ENCODE assay signal across 3 cellular contexts in the genomic region with DNA sequence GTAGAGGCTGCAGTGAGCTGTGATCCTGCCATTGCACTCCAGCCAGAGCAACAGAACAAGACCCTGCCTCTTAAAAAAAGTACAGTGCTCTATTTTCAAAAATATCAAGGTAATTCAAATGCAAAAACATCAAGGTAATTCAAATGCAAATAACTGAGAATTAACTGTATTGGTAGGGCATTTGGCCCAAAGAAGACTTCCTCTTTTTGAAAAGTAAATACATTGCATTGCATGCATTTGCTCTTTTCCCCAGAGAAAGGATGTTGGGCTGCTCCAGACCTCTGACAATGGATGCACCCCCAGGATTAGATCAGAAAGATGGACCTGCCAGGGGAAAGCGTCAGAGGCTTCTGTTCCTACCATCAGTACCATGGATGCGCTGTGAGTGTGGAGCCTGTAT.
TF ChIP-seq lines count a peak whose summit lies in the region.

No MANE protein-coding gene starts in this region.

TF ChIP-seq in GM23338, 12 proteins besides CTCF, POLR2A, EP300 and RAD21 (continues in another document):
- TF ChIP-seq, protein P1, sequence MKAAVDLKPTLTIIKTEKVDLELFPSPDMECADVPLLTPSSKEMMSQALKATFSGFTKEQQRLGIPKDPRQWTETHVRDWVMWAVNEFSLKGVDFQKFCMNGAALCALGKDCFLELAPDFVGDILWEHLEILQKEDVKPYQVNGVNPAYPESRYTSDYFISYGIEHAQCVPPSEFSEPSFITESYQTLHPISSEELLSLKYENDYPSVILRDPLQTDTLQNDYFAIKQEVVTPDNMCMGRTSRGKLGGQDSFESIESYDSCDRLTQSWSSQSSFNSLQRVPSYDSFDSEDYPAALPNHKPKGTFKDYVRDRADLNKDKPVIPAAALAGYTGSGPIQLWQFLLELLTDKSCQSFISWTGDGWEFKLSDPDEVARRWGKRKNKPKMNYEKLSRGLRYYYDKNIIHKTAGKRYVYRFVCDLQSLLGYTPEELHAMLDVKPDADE (IDR thresholded peaks at IDR 0.05): no peak
- TF ChIP-seq STAT1 (IDR thresholded peaks at IDR 0.05; ENCODE audit: unreplicated experiment) (no peak), CREB1 (CRISPR knock-in tag; IDR thresholded peaks at IDR 0.05; ENCODE audit: low read depth) (no peak)

TF ChIP-seq in GM12878, 131 proteins besides CTCF, POLR2A, EP300 and RAD21 (continued from another document):
- TF ChIP-seq, protein P2, sequence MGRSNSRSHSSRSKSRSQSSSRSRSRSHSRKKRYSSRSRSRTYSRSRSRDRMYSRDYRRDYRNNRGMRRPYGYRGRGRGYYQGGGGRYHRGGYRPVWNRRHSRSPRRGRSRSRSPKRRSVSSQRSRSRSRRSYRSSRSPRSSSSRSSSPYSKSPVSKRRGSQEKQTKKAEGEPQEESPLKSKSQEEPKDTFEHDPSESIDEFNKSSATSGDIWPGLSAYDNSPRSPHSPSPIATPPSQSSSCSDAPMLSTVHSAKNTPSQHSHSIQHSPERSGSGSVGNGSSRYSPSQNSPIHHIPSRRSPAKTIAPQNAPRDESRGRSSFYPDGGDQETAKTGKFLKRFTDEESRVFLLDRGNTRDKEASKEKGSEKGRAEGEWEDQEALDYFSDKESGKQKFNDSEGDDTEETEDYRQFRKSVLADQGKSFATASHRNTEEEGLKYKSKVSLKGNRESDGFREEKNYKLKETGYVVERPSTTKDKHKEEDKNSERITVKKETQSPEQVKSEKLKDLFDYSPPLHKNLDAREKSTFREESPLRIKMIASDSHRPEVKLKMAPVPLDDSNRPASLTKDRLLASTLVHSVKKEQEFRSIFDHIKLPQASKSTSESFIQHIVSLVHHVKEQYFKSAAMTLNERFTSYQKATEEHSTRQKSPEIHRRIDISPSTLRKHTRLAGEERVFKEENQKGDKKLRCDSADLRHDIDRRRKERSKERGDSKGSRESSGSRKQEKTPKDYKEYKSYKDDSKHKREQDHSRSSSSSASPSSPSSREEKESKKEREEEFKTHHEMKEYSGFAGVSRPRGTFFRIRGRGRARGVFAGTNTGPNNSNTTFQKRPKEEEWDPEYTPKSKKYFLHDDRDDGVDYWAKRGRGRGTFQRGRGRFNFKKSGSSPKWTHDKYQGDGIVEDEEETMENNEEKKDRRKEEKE (IDR thresholded peaks at IDR 0.05): no peak

TF ChIP-seq in HEK293T, 16 proteins besides CTCF, POLR2A, EP300 and RAD21 (continued from another document):
- no peak for TF ChIP-seq FOXA1 (IDR thresholded peaks at IDR 0.05)
- TF ChIP-seq HDGF (IDR thresholded peaks at IDR 0.05; ENCODE audit: borderline replicate concordance): no peak
- TF ChIP-seq ZNF384 (IDR thresholded peaks at IDR 0.05): no peak
- no peak for TF ChIP-seq L3MBTL2 (conservative IDR thresholded peaks at IDR 0.05)
- no peak for TF ChIP-seq NFRKB (IDR thresholded peaks at IDR 0.05)
- TF ChIP-seq ELF4 (IDR thresholded peaks at IDR 0.05): no peak
- no peak for TF ChIP-seq CTBP1 (IDR thresholded peaks at IDR 0.05; ENCODE audit: borderline replicate concordance)
- no peak for TF ChIP-seq FOXM1 (IDR thresholded peaks at IDR 0.05; ENCODE audit: borderline replicate concordance)
TF ChIP-seq in HEK293T: peak in this region for 0.
